In genomic region chr1:67816506-67816905, GRCh38 we compare ENCODE assay signal across 18 cellular contexts. TPM values are rescaled to one million over a fixed set of nuclear protein-coding genes. Genes with fewer than 3 reads are reported as not detected.
A peak's percentile ranks its signal among the peaks of the same experiment; 100 is the strongest.
DNase-seq lines count a peak whose midpoint lies in the region; ATAC-seq, FAIRE-seq and TF ChIP-seq lines count a peak whose summit lies in the region.
"Had no signal": no experiment of that assay in that cellular context is flagged by ENCODE, and none has a peak within 500 bp of the region (broad histone marks: within the 10 kb centered on the region; RNA-seq: fewer than 3 reads in every experiment).

No MANE protein-coding gene starts in this region.

- WGBS in liver: 87% methylated on average over 6 of the region's 6 CpGs
- WGBS in HepG2 (ENCODE audit: low lambda C conversion rate): 44% methylated on average over 5 of the region's 6 CpGs

- H2AFZ ChIP-seq in HepG2 (ENCODE audit: low read length): no peak overlapping the region
- H2AFZ ChIP-seq: GM23248 had no signal

- no peak for TF ChIP-seq POLR2A in HepG2 (IDR thresholded peaks at IDR 0.05; ENCODE audit: insufficient read depth in 1 of 2, low read depth in 2 of 2, low read length in 2 of 2)

- TF ChIP-seq EP300 in HepG2 (IDR thresholded peaks at IDR 0.05; ENCODE audit: low read depth in 2 of 2, low read length in 2 of 2) (no peak), HepG2 (CRISPR knock-in tag; IDR thresholded peaks at IDR 0.05; ENCODE audit: borderline replicate concordance) (no peak)

- TF ChIP-seq CTCF in liver (IDR thresholded peaks at IDR 0.05; ENCODE audit: low read depth, low read length, missing input control) (no peak), HepG2 (CRISPR knock-in tag; IDR thresholded peaks at IDR 0.05) (no peak), kidney (IDR thresholded peaks at IDR 0.05; ENCODE audit: borderline replicate concordance, extremely low read depth, insufficient read depth) (no peak), left lung (IDR thresholded peaks at IDR 0.05) (no peak)

- CTCF ChIA-PET in HepG2 (lab: Yijun Ruan, JAX; ENCODE audit: low intra/inter-chr PET ratio, low total read pairs): no interaction called here

- no peak overlapping the region for H3K4me2 ChIP-seq in HepG2 (ENCODE audit: low read depth, low read length)
- H3K4me2 ChIP-seq: BLaER1 treated with 17β-estradiol and CSF1 and Interleukin-3, amounts not matched to agents 10 nM and 100 nM; KMS-11 had no signal

- TF ChIP-seq RAD21 in liver (IDR thresholded peaks at IDR 0.05): no peak
- no peak for TF ChIP-seq RAD21 in HepG2 (CRISPR knock-in tag; IDR thresholded peaks at IDR 0.05)

- BruUV-seq in HepG2 (replicated peaks; lab: Mats Ljungman, UMichigan): no TSS peak

- no peak for DNase-seq in HepG2 (ENCODE audit: low spot score)
- DNase-seq in kidney: no peak
- DNase-seq in stimulated activated CD4-positive, alpha-beta T cell treated with anti-CD3 and anti-CD28 coated beads, Interleukin-4, amount 100 ng/mL, for 1 hour: no peak
- DNase-seq in activated T-cell treated with anti-CD3 and anti-CD28 coated beads, Interleukin-2, amount 50 U/mL, for 72 hours: no peak
- no peak for DNase-seq in NCI-H1092 (lab: John Stamatoyannopoulos, UW)
- DNase-seq in left lung: no peak
- DNase-seq: DMS 273 treated with DMSO at 0.1 percent for 48 hours, GM23248, MG63, NCI-H1105 treated with DMSO at 0.1 percent for 48 hours, NCI-H187, NCI-H446, NCI-H748 treated with DMSO at 0.1 percent for 48 hours had no signal

- no peaks in the 10 kb centered on the region for H3K4me1 Mint-ChIP-seq in stimulated activated memory B cell treated with anti-CD40 and anti-IgM and Interleukin-4, amounts not matched to agents 10 μg/mL and 1 μg/mL and 100 μg/mL, for 72 hours
- H3K4me1 Mint-ChIP-seq in activated T-cell treated with anti-CD3 and anti-CD28 coated beads, Interleukin-2, amount 50 U/mL, for 72 hours (ENCODE audit: low read depth): peaks cover 9% of the 10 kb centered on the region

- no peaks in the 10 kb centered on the region for H4K20me1 ChIP-seq in HepG2 (ENCODE audit: insufficient read depth, low read length)

- POLR2A ChIA-PET in HepG2 (lab: Yijun Ruan, JAX): no interaction called here

- FAIRE-seq in HepG2 (lab: Jason Lieb, UNC): no peak
- no peak for FAIRE-seq in kidney (lab: Jason Lieb, UNC)

- peak overlapping the region; percentile 51 to 94 for H3K27ac ChIP-seq in liver (ENCODE audit: low read depth in 1 of 2, low read length in 2 of 2)
- H3K27ac ChIP-seq in HepG2 (ENCODE audit: extremely low read length, insufficient read depth, low read length): no peak overlapping the region
- H3K27ac ChIP-seq in kidney (ENCODE audit: low read depth in 2 of 2, low read length in 2 of 2): peak overlapping the region; percentile 60 to 72
- no peak overlapping the region for H3K27ac ChIP-seq in left lung
- H3K27ac ChIP-seq: 22Rv1; BLaER1 treated with 17β-estradiol and CSF1 and Interleukin-3, amounts not matched to agents 10 nM and 100 nM; GM23248; KMS-11 had no signal

- intact Hi-C loops in HepG2 (cut with micrococcal nuclease; ENCODE audit: unreplicated experiment): no loop called here
- intact Hi-C loops in kidney (cut with DNase I): no loop called here
- intact Hi-C loops in left lung (cut with DNase I): no loop called here

- in situ Hi-C loops in HepG2 (cut with HindIII; ENCODE audit: extremely low pct_ligation_motif_present, low pct_unique_long_range_greater_than_20kb): no loop called here

- ATAC-seq in HepG2 (no peak), left lung (no peak)
- peak; percentile 50 for ATAC-seq in stimulated activated memory B cell treated with anti-CD40 and anti-IgM and Interleukin-4, amounts not matched to agents 10 μg/mL and 1 μg/mL and 100 μg/mL, for 72 hours
- ATAC-seq in activated T-cell treated with anti-CD3 and anti-CD28 coated beads, Interleukin-2, amount 50 U/mL, for 72 hours (replicated peaks in 1 of 2): no peak

- H3K27me3 ChIP-seq in liver (ENCODE audit: control insufficient read depth in 4 of 4, insufficient read depth in 4 of 4, low read length in 3 of 4): no peaks in the 10 kb centered on the region
- no peaks in the 10 kb centered on the region for H3K27me3 ChIP-seq in HepG2 (ENCODE audit: control insufficient read depth in 1 of 2, insufficient read depth in 2 of 2, low read length in 2 of 2)
- no peaks in the 10 kb centered on the region for H3K27me3 ChIP-seq in left lung
- H3K27me3 ChIP-seq: BLaER1 treated with 17β-estradiol and CSF1 and Interleukin-3, amounts not matched to agents 10 nM and 100 nM; MG63 had no signal

- H3K27me3 Mint-ChIP-seq in stimulated activated memory B cell treated with anti-CD40 and anti-IgM and Interleukin-4, amounts not matched to agents 10 μg/mL and 1 μg/mL and 100 μg/mL, for 72 hours: peaks cover 47% of the 10 kb centered on the region
- peaks cover 6% of the 10 kb centered on the region for H3K27me3 Mint-ChIP-seq in activated T-cell treated with anti-CD3 and anti-CD28 coated beads, Interleukin-2, amount 50 U/mL, for 72 hours (ENCODE audit: low read depth)

- H3K4me1 ChIP-seq in liver (ENCODE audit: control insufficient read depth in 4 of 4, insufficient read depth in 4 of 4, low read length in 3 of 4): peaks cover 10 to 41% (median 15%) of the 10 kb centered on the region in 4 donors
- peaks cover 23% of the 10 kb centered on the region for H3K4me1 ChIP-seq in HepG2 (ENCODE audit: insufficient read depth, low read length)
- peaks cover 20 to 60% of the 10 kb centered on the region in 2 donors for H3K4me1 ChIP-seq in kidney (ENCODE audit: control insufficient read depth in 1 of 2, insufficient read depth in 1 of 2, low read depth in 1 of 2, low read length in 2 of 2)
- peaks cover 11 to 12% of the 10 kb centered on the region in 2 donors for H3K4me1 ChIP-seq in left lung

- H3K79me2 ChIP-seq in HepG2 (ENCODE audit: insufficient read depth, low read length): no peaks in the 10 kb centered on the region

- H3K9me3 Mint-ChIP-seq in stimulated activated memory B cell treated with anti-CD40 and anti-IgM and Interleukin-4, amounts not matched to agents 10 μg/mL and 1 μg/mL and 100 μg/mL, for 72 hours: no peaks in the 10 kb centered on the region
- no peaks in the 10 kb centered on the region for H3K9me3 Mint-ChIP-seq in activated T-cell treated with anti-CD3 and anti-CD28 coated beads, Interleukin-2, amount 50 U/mL, for 72 hours

- no peak overlapping the region for H3K27ac Mint-ChIP-seq in stimulated activated memory B cell treated with anti-CD40 and anti-IgM and Interleukin-4, amounts not matched to agents 10 μg/mL and 1 μg/mL and 100 μg/mL, for 72 hours
- H3K27ac Mint-ChIP-seq in activated T-cell treated with anti-CD3 and anti-CD28 coated beads, Interleukin-2, amount 50 U/mL, for 72 hours: no peak overlapping the region

- H3K4me3 Mint-ChIP-seq in stimulated activated memory B cell treated with anti-CD40 and anti-IgM and Interleukin-4, amounts not matched to agents 10 μg/mL and 1 μg/mL and 100 μg/mL, for 72 hours: no peak overlapping the region
- H3K4me3 Mint-ChIP-seq in activated T-cell treated with anti-CD3 and anti-CD28 coated beads, Interleukin-2, amount 50 U/mL, for 72 hours: no peak overlapping the region

- no peaks in the 10 kb centered on the region for H3K36me3 Mint-ChIP-seq in stimulated activated memory B cell treated with anti-CD40 and anti-IgM and Interleukin-4, amounts not matched to agents 10 μg/mL and 1 μg/mL and 100 μg/mL, for 72 hours
- no peaks in the 10 kb centered on the region for H3K36me3 Mint-ChIP-seq in activated T-cell treated with anti-CD3 and anti-CD28 coated beads, Interleukin-2, amount 50 U/mL, for 72 hours (ENCODE audit: insufficient read depth in 2 of 2)

- H3K9me3 ChIP-seq in liver (ENCODE audit: control insufficient read depth in 4 of 4, low read length in 3 of 4): peaks cover 0 to 2% (median 0%) of the 10 kb centered on the region in 4 donors
- no peaks in the 10 kb centered on the region for H3K9me3 ChIP-seq in HepG2 (ENCODE audit: low read length)
- H3K9me3 ChIP-seq in kidney (ENCODE audit: control insufficient read depth in 1 of 2, low read length in 2 of 2): no peaks in the 10 kb centered on the region
- no peaks in the 10 kb centered on the region for H3K9me3 ChIP-seq in left lung
- H3K9me3 ChIP-seq: MG63 had no signal

- no peak overlapping the region for H3K4me3 ChIP-seq in liver (ENCODE audit: low read depth in 1 of 3, low read length in 3 of 3)
- no peak overlapping the region for H3K4me3 ChIP-seq in HepG2 (replicated peaks in 1 of 3; ENCODE audit: insufficient read depth in 1 of 3, low read depth in 2 of 3, low read length in 3 of 3)
- H3K4me3 ChIP-seq in kidney (ENCODE audit: low read length in 2 of 2): peak overlapping the region in 1 of 2 donors; percentile 29
- H3K4me3 ChIP-seq in left lung: no peak overlapping the region
- H3K4me3 ChIP-seq: BLaER1 treated with 17β-estradiol and CSF1 and Interleukin-3, amounts not matched to agents 10 nM and 100 nM; GM23248; MG63 had no signal

- H3K9ac ChIP-seq in liver (ENCODE audit: low read depth in 1 of 2, low read length in 2 of 2) (no peak overlapping the region), HepG2 (ENCODE audit: insufficient read depth, low read depth, low read length) (no peak overlapping the region), kidney (ENCODE audit: low read length in 2 of 2) (no peak overlapping the region)
- H3K9ac ChIP-seq: BLaER1 treated with 17β-estradiol and CSF1 and Interleukin-3, amounts not matched to agents 10 nM and 100 nM; GM23248; KMS-11 had no signal

- no peaks in the 10 kb centered on the region for H3K36me3 ChIP-seq in liver (ENCODE audit: control insufficient read depth in 4 of 4, insufficient read depth in 3 of 4, low read depth in 1 of 4, low read length in 3 of 4)
- no peaks in the 10 kb centered on the region for H3K36me3 ChIP-seq in HepG2 (replicated peaks in 1 of 2; ENCODE audit: control insufficient read depth in 1 of 2, insufficient read depth in 2 of 2, low read length in 2 of 2)
- no peaks in the 10 kb centered on the region for H3K36me3 ChIP-seq in kidney (ENCODE audit: control insufficient read depth in 1 of 2, insufficient read depth in 2 of 2, low read length in 2 of 2)
- H3K36me3 ChIP-seq in left lung: no peaks in the 10 kb centered on the region

RNA-seq across cellular contexts. Expression of gene GNG12, which starts 16.8 kb away (rescaled TPM):
- total RNA-seq in liver (10 to 100 TPM; 21.8 to 26.1 TPM), HepG2 (2016; rRNA removed; fragmentation: Illumina TruSeq; extraction: Trizol) (0.11 and 0.17 TPM in 2 replicates), kidney (89.3 TPM), left lung (10 to 100 TPM; 57.0 to 71.9 TPM)
- polyA plus RNA-seq in liver (10 to 100 TPM; 15.4 to 17.7 TPM), HepG2 (2011; rRNA removed) (0.11 and 0.17 TPM in 2 replicates), kidney (ENCODE audit: insufficient read depth, low read depth, low replicate concordance) (46.1 TPM)
- not detected in 2 replicates for total RNA-seq in HepG2 (2016; cell fraction: cytosol; rRNA removed; fragmentation: Illumina TruSeq; extraction: Trizol; ENCODE audit: low read depth)
- total RNA-seq in HepG2 (2016; cell fraction: insoluble cytoplasmic fraction; rRNA removed; fragmentation: Illumina TruSeq; extraction: Trizol): 0.06 and 0.21 TPM in 2 replicates
- total RNA-seq in HepG2 (2016; cell fraction: membrane; rRNA removed; fragmentation: Illumina TruSeq; extraction: Trizol): 0.12 TPM in 1 of 2 replicates, not detected in the other
- 0.09 TPM in 1 of 2 replicates, not detected in the other for total RNA-seq in HepG2 (2016; cell fraction: nucleus; rRNA removed; fragmentation: Illumina TruSeq; extraction: Trizol)
- polyA plus RNA-seq in HepG2 (2011; cell fraction: cytosol; rRNA removed): 0.03 and 0.09 TPM in 2 replicates
- 0.06 and 0.12 TPM in 2 replicates for polyA plus RNA-seq in HepG2 (2011; cell fraction: nucleus; rRNA removed)
- polyA plus RNA-seq in HepG2 (2012): 0.03 and 0.12 TPM in 2 replicates
- polyA plus RNA-seq in HepG2 (2016; cell fraction: cytosol; fragmentation: Illumina TruSeq; extraction: Trizol; ENCODE audit: low read depth): not detected in 2 replicates
- 0.17 and 0.32 TPM in 2 replicates for polyA plus RNA-seq in HepG2 (2016; cell fraction: insoluble cytoplasmic fraction; fragmentation: Illumina TruSeq; extraction: Trizol; ENCODE audit: low read depth)
- 0.09 TPM in 1 of 2 replicates, not detected in the other for polyA plus RNA-seq in HepG2 (2016; cell fraction: membrane; fragmentation: Illumina TruSeq; extraction: Trizol; ENCODE audit: low read depth)
- polyA plus RNA-seq in HepG2 (2016; cell fraction: nucleus; fragmentation: Illumina TruSeq; extraction: Trizol; ENCODE audit: insufficient read depth, low read depth): not detected in 2 replicates
- 0.14 and 32.5 TPM in 2 replicates for polyA minus RNA-seq in HepG2 (2011; rRNA and poly(A)+ RNA removed; ENCODE audit: low replicate concordance)
- polyA minus RNA-seq in HepG2 (2011; cell fraction: cytosol; rRNA and poly(A)+ RNA removed): 0.18 and 0.40 TPM in 2 replicates
- polyA minus RNA-seq in HepG2 (2011; cell fraction: nucleus; rRNA and poly(A)+ RNA removed): 0.50 TPM in 1 of 2 replicates, not detected in the other
- total RNA-seq in activated T-cell treated with anti-CD3 and anti-CD28 coated beads, Interleukin-2, amount 50 U/mL, for 72 hours: under 1 TPM; 0.32 to 0.34 TPM

Comparison
In these comparisons a context has a peak if more than half of its experiments do, and no peak if none do; other contexts are left out.
1. H3K27ac ChIP-seq: peak in liver (2 of 2) and kidney (2 of 2); none in HepG2 (single experiment) and left lung (0 of 2).
2. RNA of gene GNG12, which starts 16.8 kb away (total RNA-seq): 89.3 TPM in kidney (single experiment), 57.0 to 71.9 TPM in left lung and 21.8 to 26.1 TPM in liver; 0.32 to 0.34 TPM in activated T-cell treated with anti-CD3 and anti-CD28 coated beads, Interleukin-2, amount 50 U/mL, for 72 hours and 0.06 to 0.21 TPM in HepG2; every median in the first group is over 10 times any median in the second.